Comparison of ENCODE assay signal across 1 cellular context in the genomic region with DNA sequence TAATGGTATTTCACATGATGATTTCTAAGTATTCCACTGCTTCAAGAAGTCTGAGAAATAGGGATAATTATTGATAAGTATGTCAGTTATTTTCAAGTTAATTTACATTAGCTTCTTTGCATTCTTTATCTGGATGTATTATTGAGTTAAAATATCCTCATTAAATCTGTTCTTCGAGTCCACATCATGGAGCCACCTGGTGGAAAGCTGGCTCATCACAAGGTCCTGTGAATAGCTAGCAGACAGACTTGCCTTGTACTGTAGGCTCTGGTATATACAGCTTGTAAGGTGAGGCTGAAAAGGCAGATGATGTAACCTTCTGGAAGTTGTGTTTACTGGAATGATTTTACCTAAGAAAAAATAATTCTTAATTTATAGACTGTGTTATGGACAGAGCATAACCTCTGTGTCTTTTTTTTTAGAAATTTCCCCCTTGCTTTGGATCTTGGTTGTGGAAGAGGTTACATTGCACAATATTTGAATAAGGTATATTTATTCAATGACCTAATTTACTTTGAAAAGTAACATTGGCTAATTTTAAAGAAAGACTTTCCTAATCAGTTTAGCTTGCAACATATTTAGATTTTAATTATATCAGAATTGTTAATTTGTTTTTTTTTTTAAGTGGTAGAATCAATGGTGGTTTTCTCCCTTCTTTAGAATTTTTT.
A peak's percentile ranks its signal among the peaks of the same experiment; 100 is the strongest.
TF ChIP-seq lines count a peak whose summit lies in the region.

No MANE protein-coding gene starts in this region.

TF ChIP-seq in HepG2, 621 proteins besides CTCF, POLR2A, EP300 and RAD21 (continued from another document and continues in another):
- TF ChIP-seq, protein P1, sequence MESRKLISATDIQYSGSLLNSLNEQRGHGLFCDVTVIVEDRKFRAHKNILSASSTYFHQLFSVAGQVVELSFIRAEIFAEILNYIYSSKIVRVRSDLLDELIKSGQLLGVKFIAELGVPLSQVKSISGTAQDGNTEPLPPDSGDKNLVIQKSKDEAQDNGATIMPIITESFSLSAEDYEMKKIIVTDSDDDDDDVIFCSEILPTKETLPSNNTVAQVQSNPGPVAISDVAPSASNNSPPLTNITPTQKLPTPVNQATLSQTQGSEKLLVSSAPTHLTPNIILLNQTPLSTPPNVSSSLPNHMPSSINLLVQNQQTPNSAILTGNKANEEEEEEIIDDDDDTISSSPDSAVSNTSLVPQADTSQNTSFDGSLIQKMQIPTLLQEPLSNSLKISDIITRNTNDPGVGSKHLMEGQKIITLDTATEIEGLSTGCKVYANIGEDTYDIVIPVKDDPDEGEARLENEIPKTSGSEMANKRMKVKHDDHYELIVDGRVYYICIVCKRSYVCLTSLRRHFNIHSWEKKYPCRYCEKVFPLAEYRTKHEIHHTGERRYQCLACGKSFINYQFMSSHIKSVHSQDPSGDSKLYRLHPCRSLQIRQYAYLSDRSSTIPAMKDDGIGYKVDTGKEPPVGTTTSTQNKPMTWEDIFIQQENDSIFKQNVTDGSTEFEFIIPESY (CRISPR knock-in tag; IDR thresholded peaks at IDR 0.05): no peak
- TF ChIP-seq ZNF496 (CRISPR knock-in tag; IDR thresholded peaks at IDR 0.05; ENCODE audit: insufficient replicate concordance): no peak
- no peak for TF ChIP-seq DMAP1 (CRISPR knock-in tag; IDR thresholded peaks at IDR 0.05)
- no peak for TF ChIP-seq ZNF891 (CRISPR knock-in tag; IDR thresholded peaks at IDR 0.05)
- TF ChIP-seq ZNF788 (CRISPR knock-in tag; IDR thresholded peaks at IDR 0.05; ENCODE audit: borderline replicate concordance): no peak
- no peak for TF ChIP-seq BRCA1 (CRISPR knock-in tag; IDR thresholded peaks at IDR 0.05)
- no peak for TF ChIP-seq ZFY (CRISPR knock-in tag; IDR thresholded peaks at IDR 0.05)
- TF ChIP-seq ZNF367 (CRISPR knock-in tag; IDR thresholded peaks at IDR 0.05; ENCODE audit: borderline replicate concordance): no peak
- TF ChIP-seq MZF1 (CRISPR knock-in tag; IDR thresholded peaks at IDR 0.05; ENCODE audit: borderline replicate concordance): no peak
- no peak for TF ChIP-seq DPF2 (CRISPR knock-in tag; IDR thresholded peaks at IDR 0.05; ENCODE audit: borderline replicate concordance, low read depth)
- TF ChIP-seq, protein P2, sequence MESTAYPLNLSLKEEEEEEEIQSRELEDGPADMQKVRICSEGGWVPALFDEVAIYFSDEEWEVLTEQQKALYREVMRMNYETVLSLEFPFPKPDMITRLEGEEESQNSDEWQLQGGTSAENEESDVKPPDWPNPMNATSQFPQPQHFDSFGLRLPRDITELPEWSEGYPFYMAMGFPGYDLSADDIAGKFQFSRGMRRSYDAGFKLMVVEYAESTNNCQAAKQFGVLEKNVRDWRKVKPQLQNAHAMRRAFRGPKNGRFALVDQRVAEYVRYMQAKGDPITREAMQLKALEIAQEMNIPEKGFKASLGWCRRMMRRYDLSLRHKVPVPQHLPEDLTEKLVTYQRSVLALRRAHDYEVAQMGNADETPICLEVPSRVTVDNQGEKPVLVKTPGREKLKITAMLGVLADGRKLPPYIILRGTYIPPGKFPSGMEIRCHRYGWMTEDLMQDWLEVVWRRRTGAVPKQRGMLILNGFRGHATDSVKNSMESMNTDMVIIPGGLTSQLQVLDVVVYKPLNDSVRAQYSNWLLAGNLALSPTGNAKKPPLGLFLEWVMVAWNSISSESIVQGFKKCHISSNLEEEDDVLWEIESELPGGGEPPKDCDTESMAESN (CRISPR knock-in tag; conservative IDR thresholded peaks at IDR 0.05): no peak
- TF ChIP-seq HOXA7 (CRISPR knock-in tag; IDR thresholded peaks at IDR 0.05): no peak
- TF ChIP-seq, protein P3, sequence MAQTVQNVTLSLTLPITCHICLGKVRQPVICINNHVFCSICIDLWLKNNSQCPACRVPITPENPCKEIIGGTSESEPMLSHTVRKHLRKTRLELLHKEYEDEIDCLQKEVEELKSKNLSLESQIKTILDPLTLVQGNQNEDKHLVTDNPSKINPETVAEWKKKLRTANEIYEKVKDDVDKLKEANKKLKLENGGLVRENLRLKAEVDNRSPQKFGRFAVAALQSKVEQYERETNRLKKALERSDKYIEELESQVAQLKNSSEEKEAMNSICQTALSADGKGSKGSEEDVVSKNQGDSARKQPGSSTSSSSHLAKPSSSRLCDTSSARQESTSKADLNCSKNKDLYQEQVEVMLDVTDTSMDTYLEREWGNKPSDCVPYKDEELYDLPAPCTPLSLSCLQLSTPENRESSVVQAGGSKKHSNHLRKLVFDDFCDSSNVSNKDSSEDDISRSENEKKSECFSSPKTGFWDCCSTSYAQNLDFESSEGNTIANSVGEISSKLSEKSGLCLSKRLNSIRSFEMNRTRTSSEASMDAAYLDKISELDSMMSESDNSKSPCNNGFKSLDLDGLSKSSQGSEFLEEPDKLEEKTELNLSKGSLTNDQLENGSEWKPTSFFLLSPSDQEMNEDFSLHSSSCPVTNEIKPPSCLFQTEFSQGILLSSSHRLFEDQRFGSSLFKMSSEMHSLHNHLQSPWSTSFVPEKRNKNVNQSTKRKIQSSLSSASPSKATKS (CRISPR knock-in tag; IDR thresholded peaks at IDR 0.05): no peak
- TF ChIP-seq ZNF678 (CRISPR knock-in tag; IDR thresholded peaks at IDR 0.05): no peak
- TF ChIP-seq, protein P4, sequence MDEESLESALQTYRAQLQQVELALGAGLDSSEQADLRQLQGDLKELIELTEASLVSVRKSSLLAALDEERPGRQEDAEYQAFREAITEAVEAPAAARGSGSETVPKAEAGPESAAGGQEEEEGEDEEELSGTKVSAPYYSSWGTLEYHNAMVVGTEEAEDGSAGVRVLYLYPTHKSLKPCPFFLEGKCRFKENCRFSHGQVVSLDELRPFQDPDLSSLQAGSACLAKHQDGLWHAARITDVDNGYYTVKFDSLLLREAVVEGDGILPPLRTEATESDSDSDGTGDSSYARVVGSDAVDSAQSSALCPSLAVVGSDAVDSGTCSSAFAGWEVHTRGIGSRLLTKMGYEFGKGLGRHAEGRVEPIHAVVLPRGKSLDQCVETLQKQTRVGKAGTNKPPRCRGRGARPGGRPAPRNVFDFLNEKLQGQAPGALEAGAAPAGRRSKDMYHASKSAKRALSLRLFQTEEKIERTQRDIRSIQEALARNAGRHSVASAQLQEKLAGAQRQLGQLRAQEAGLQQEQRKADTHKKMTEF (CRISPR knock-in tag; IDR thresholded peaks at IDR 0.05): peak; percentile 55; the same call in 1 of the 2 replicates
- no peak for TF ChIP-seq ZNF607 (CRISPR knock-in tag; IDR thresholded peaks at IDR 0.05; ENCODE audit: borderline replicate concordance)
- no peak for TF ChIP-seq ZNF598 (CRISPR knock-in tag; IDR thresholded peaks at IDR 0.05; ENCODE audit: borderline replicate concordance)
- TF ChIP-seq MLLT10 (CRISPR knock-in tag; IDR thresholded peaks at IDR 0.05): no peak
- no peak for TF ChIP-seq ZNF674 (CRISPR knock-in tag; IDR thresholded peaks at IDR 0.05; ENCODE audit: low read depth)
- no peak for TF ChIP-seq PHB2 (IDR thresholded peaks at IDR 0.05; ENCODE audit: partially characterized antibody)
- TF ChIP-seq THAP11 (CRISPR knock-in tag; IDR thresholded peaks at IDR 0.05): no peak
- no peak for TF ChIP-seq NKX3-1 (CRISPR knock-in tag; IDR thresholded peaks at IDR 0.05)
- no peak for TF ChIP-seq RFX3 (CRISPR knock-in tag; IDR thresholded peaks at IDR 0.05)
- TF ChIP-seq, protein P5, sequence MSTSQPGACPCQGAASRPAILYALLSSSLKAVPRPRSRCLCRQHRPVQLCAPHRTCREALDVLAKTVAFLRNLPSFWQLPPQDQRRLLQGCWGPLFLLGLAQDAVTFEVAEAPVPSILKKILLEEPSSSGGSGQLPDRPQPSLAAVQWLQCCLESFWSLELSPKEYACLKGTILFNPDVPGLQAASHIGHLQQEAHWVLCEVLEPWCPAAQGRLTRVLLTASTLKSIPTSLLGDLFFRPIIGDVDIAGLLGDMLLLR (CRISPR knock-in tag; IDR thresholded peaks at IDR 0.05): no peak
- TF ChIP-seq HNF4G (IDR thresholded peaks at IDR 0.05; ENCODE audit: borderline replicate concordance, low read depth, low read length): no peak
- TF ChIP-seq HNF4G (CRISPR knock-in tag; IDR thresholded peaks at IDR 0.05; ENCODE audit: borderline replicate concordance, low read depth): no peak
- 0 out of 2 replicates have a peak, but pooled peaks have one; percentile 21 for TF ChIP-seq ZNF331 (CRISPR knock-in tag; IDR thresholded peaks at IDR 0.05)
- no peak for TF ChIP-seq STAT5B (CRISPR knock-in tag; IDR thresholded peaks at IDR 0.05)
- TF ChIP-seq, protein P6, sequence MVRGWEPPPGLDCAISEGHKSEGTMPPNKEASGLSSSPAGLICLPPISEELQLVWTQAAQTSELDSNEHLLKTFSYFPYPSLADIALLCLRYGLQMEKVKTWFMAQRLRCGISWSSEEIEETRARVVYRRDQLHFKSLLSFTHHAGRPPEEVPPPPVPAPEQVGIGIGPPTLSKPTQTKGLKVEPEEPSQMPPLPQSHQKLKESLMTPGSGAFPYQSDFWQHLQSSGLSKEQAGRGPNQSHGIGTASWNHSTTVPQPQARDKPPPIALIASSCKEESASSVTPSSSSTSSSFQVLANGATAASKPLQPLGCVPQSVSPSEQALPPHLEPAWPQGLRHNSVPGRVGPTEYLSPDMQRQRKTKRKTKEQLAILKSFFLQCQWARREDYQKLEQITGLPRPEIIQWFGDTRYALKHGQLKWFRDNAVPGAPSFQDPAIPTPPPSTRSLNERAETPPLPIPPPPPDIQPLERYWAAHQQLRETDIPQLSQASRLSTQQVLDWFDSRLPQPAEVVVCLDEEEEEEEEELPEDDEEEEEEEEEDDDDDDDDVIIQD (CRISPR knock-in tag; IDR thresholded peaks at IDR 0.05; ENCODE audit: low read depth): 0 out of 2 replicates have a peak, but pooled peaks have one; percentile 32
- 0 out of 2 replicates have a peak, but pooled peaks have one; percentile 41 for TF ChIP-seq KMT2B (CRISPR knock-in tag; IDR thresholded peaks at IDR 0.05)
- TF ChIP-seq, protein P7, sequence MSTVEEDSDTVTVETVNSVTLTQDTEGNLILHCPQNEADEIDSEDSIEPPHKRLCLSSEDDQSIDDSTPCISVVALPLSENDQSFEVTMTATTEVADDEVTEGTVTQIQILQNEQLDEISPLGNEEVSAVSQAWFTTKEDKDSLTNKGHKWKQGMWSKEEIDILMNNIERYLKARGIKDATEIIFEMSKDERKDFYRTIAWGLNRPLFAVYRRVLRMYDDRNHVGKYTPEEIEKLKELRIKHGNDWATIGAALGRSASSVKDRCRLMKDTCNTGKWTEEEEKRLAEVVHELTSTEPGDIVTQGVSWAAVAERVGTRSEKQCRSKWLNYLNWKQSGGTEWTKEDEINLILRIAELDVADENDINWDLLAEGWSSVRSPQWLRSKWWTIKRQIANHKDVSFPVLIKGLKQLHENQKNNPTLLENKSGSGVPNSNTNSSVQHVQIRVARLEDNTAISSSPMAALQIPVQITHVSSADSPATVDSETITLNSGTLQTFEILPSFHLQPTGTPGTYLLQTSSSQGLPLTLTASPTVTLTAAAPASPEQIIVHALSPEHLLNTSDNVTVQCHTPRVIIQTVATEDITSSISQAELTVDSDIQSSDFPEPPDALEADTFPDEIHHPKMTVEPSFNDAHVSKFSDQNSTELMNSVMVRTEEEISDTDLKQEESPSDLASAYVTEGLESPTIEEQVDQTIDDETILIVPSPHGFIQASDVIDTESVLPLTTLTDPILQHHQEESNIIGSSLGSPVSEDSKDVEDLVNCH (CRISPR knock-in tag; IDR thresholded peaks at IDR 0.05): no peak
- TF ChIP-seq, protein P8, sequence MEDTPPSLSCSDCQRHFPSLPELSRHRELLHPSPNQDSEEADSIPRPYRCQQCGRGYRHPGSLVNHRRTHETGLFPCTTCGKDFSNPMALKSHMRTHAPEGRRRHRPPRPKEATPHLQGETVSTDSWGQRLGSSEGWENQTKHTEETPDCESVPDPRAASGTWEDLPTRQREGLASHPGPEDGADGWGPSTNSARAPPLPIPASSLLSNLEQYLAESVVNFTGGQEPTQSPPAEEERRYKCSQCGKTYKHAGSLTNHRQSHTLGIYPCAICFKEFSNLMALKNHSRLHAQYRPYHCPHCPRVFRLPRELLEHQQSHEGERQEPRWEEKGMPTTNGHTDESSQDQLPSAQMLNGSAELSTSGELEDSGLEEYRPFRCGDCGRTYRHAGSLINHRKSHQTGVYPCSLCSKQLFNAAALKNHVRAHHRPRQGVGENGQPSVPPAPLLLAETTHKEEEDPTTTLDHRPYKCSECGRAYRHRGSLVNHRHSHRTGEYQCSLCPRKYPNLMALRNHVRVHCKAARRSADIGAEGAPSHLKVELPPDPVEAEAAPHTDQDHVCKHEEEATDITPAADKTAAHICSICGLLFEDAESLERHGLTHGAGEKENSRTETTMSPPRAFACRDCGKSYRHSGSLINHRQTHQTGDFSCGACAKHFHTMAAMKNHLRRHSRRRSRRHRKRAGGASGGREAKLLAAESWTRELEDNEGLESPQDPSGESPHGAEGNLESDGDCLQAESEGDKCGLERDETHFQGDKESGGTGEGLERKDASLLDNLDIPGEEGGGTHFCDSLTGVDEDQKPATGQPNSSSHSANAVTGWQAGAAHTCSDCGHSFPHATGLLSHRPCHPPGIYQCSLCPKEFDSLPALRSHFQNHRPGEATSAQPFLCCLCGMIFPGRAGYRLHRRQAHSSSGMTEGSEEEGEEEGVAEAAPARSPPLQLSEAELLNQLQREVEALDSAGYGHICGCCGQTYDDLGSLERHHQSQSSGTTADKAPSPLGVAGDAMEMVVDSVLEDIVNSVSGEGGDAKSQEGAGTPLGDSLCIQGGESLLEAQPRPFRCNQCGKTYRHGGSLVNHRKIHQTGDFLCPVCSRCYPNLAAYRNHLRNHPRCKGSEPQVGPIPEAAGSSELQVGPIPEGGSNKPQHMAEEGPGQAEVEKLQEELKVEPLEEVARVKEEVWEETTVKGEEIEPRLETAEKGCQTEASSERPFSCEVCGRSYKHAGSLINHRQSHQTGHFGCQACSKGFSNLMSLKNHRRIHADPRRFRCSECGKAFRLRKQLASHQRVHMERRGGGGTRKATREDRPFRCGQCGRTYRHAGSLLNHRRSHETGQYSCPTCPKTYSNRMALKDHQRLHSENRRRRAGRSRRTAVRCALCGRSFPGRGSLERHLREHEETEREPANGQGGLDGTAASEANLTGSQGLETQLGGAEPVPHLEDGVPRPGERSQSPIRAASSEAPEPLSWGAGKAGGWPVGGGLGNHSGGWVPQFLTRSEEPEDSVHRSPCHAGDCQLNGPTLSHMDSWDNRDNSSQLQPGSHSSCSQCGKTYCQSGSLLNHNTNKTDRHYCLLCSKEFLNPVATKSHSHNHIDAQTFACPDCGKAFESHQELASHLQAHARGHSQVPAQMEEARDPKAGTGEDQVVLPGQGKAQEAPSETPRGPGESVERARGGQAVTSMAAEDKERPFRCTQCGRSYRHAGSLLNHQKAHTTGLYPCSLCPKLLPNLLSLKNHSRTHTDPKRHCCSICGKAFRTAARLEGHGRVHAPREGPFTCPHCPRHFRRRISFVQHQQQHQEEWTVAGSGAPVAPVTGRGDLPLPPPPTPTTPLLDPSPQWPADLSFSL (CRISPR knock-in tag; IDR thresholded peaks at IDR 0.05): no peak
- TF ChIP-seq AGO2 (optimal IDR thresholded peaks at IDR 0.05; ENCODE audit: low read depth, low read length): no peak
- TF ChIP-seq, protein P9, sequence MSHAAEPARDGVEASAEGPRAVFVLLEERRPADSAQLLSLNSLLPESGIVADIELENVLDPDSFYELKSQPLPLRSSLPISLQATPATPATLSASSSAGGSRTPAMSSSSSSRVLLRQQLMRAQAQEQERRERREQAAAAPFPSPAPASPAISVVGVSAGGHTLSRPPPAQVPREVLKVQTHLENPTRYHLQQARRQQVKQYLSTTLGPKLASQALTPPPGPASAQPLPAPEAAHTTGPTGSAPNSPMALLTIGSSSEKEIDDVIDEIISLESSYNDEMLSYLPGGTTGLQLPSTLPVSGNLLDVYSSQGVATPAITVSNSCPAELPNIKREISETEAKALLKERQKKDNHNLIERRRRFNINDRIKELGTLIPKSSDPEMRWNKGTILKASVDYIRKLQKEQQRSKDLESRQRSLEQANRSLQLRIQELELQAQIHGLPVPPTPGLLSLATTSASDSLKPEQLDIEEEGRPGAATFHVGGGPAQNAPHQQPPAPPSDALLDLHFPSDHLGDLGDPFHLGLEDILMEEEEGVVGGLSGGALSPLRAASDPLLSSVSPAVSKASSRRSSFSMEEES (CRISPR knock-in tag; IDR thresholded peaks at IDR 0.05): peak; percentile 58; the same call in 1 of the 2 replicates
